In genomic region chr3:95899494-95899893, GRCh38 we compare ENCODE assay signal across 19 cellular contexts.
"Had no signal": no experiment of that assay in that cellular context is flagged by ENCODE, and none has a peak within 500 bp of the region (broad histone marks: within the 10 kb centered on the region; RNA-seq: fewer than 3 reads in every experiment).

No MANE protein-coding gene starts in this region.

- DNase-seq: activated CD4-positive, alpha-beta memory T cell treated with anti-CD3 and anti-CD28 coated beads, Interleukin-2, amount 10 ng/mL, durations not matched to agents 7 days and 5 days; activated CD4-positive, alpha-beta T cell treated with anti-CD3 and anti-CD28 coated beads for 36 hours; activated gamma-delta T cell treated with Interleukin-2 at 50 U/mL for 16 hours; activated naive CD8-positive, alpha-beta T cell treated with anti-CD3 and anti-CD28 coated beads, Interleukin-2, amount 10 ng/mL, durations not matched to agents 7 days and 5 days; activated T-cell treated with anti-CD3 and anti-CD28 coated beads, Interleukin-2, amount 50 U/mL, for 72 hours; central memory CD4-positive, alpha-beta T cell; cortex of kidney; effector memory CD4-positive, alpha-beta T cell; kidney; left ventricle myocardium superior; ovary; stimulated activated CD4-positive, alpha-beta T cell treated with anti-CD3 and anti-CD28 coated beads, Interleukin-2, amount 100 ng/mL, for 48 hours; stimulated activated naive CD8-positive, alpha-beta T cell treated with anti-CD3 and anti-CD28 coated beads, Interleukin-15, Interleukin-2, amounts not matched to agents 100 U/mL and 50 U/mL, for 24 hours; T-helper 9 cell had no signal

- H3K27ac ChIP-seq: ascending aorta, ovary, suprapubic skin, VCaP had no signal

- H3K27me3 ChIP-seq: ascending aorta, ovary, suprapubic skin had no signal

- H3K4me3 ChIP-seq: ascending aorta, ovary, suprapubic skin had no signal

- ATAC-seq: activated CD4-positive, alpha-beta T cell treated with anti-CD3 and anti-CD28 coated beads for 36 hours; activated T-cell treated with anti-CD3 and anti-CD28 coated beads, Interleukin-2, amount 50 U/mL, for 72 hours; left ventricle myocardium superior; stimulated activated naive CD8-positive, alpha-beta T cell treated with anti-CD3 and anti-CD28 coated beads, Interleukin-15, Interleukin-2, amounts not matched to agents 100 U/mL and 50 U/mL, for 24 hours had no signal

- H3K4me1 ChIP-seq: ascending aorta, suprapubic skin had no signal

- H3K27me3 Mint-ChIP-seq: activated CD4-positive, alpha-beta memory T cell treated with anti-CD3 and anti-CD28 coated beads, Interleukin-2, amount 10 ng/mL, durations not matched to agents 7 days and 5 days; activated CD4-positive, alpha-beta T cell treated with anti-CD3 and anti-CD28 coated beads for 36 hours; activated naive CD8-positive, alpha-beta T cell treated with anti-CD3 and anti-CD28 coated beads, Interleukin-2, amount 10 ng/mL, durations not matched to agents 7 days and 5 days; type B pancreatic cell had no signal

- H3K36me3 ChIP-seq: ascending aorta, ovary, suprapubic skin had no signal

- H3K9me3 Mint-ChIP-seq: activated CD4-positive, alpha-beta memory T cell treated with anti-CD3 and anti-CD28 coated beads, Interleukin-2, amount 10 ng/mL, durations not matched to agents 7 days and 5 days; activated naive CD8-positive, alpha-beta T cell treated with anti-CD3 and anti-CD28 coated beads, Interleukin-2, amount 10 ng/mL, durations not matched to agents 7 days and 5 days; type B pancreatic cell had no signal

- H3K9me3 ChIP-seq: ascending aorta, ovary, suprapubic skin had no signal

- H3K27ac Mint-ChIP-seq: activated CD4-positive, alpha-beta memory T cell treated with anti-CD3 and anti-CD28 coated beads, Interleukin-2, amount 10 ng/mL, durations not matched to agents 7 days and 5 days; activated CD4-positive, alpha-beta T cell treated with anti-CD3 and anti-CD28 coated beads for 36 hours; activated naive CD8-positive, alpha-beta T cell treated with anti-CD3 and anti-CD28 coated beads, Interleukin-2, amount 10 ng/mL, durations not matched to agents 7 days and 5 days; activated T-cell treated with anti-CD3 and anti-CD28 coated beads, Interleukin-2, amount 50 U/mL, for 72 hours; type B pancreatic cell had no signal

- H3K4me1 Mint-ChIP-seq: activated CD4-positive, alpha-beta memory T cell treated with anti-CD3 and anti-CD28 coated beads, Interleukin-2, amount 10 ng/mL, durations not matched to agents 7 days and 5 days; activated CD4-positive, alpha-beta T cell treated with anti-CD3 and anti-CD28 coated beads for 36 hours; activated naive CD8-positive, alpha-beta T cell treated with anti-CD3 and anti-CD28 coated beads, Interleukin-2, amount 10 ng/mL, durations not matched to agents 7 days and 5 days had no signal

- FAIRE-seq: frontal cortex, kidney had no signal

- H3K36me3 Mint-ChIP-seq: activated naive CD8-positive, alpha-beta T cell treated with anti-CD3 and anti-CD28 coated beads, Interleukin-2, amount 10 ng/mL, durations not matched to agents 7 days and 5 days; type B pancreatic cell had no signal

- H3K4me3 Mint-ChIP-seq: activated CD4-positive, alpha-beta memory T cell treated with anti-CD3 and anti-CD28 coated beads, Interleukin-2, amount 10 ng/mL, durations not matched to agents 7 days and 5 days; activated CD4-positive, alpha-beta T cell treated with anti-CD3 and anti-CD28 coated beads for 36 hours; activated naive CD8-positive, alpha-beta T cell treated with anti-CD3 and anti-CD28 coated beads, Interleukin-2, amount 10 ng/mL, durations not matched to agents 7 days and 5 days; activated T-cell treated with anti-CD3 and anti-CD28 coated beads, Interleukin-2, amount 50 U/mL, for 72 hours; type B pancreatic cell had no signal
